13 cellular contexts compared by ENCODE assay signal in the genomic region with DNA sequence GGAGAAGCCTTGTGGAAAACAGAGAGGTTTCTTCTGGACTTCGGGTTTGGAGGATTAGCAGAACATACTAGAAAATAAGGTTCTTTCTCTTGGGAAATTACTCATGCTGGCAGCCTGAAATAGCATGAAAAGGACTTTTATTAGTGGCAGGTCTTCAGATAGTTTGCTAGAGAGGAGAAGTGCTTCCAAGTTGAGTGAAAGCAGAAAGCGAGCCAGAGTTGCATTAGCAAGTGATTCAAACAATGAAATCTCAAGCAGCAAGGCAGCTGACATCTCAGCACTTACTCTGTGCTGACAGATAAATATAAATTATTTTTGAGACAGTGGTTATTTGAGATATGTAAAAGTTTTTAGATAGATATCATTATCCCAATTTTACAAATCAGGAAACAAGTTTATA.
A peak's percentile ranks its signal among the peaks of the same experiment; 100 is the strongest.
DNase-seq lines count a peak whose midpoint lies in the region; ATAC-seq and TF ChIP-seq lines count a peak whose summit lies in the region.
"Had no signal": no experiment of that assay in that cellular context is flagged by ENCODE, and none has a peak within 500 bp of the region (broad histone marks: within the 10 kb centered on the region; RNA-seq: fewer than 3 reads in every experiment).

No MANE protein-coding gene starts in this region.

- no peak overlapping the region for H3K14ac ChIP-seq in neuronal stem cell (ENCODE audit: low read length)

- no peak overlapping the region for H2BK15ac ChIP-seq in neuronal stem cell (ENCODE audit: low read length)

- peak overlapping the region in 10 of 11 experiments; percentile 18 to 78 (median 62); a peak in 16 of 22 replicates for H3K4me2 ChIP-seq in BLaER1 treated with 17β-estradiol and CSF1 and Interleukin-3, amounts not matched to agents 10 nM and 100 nM
- no peak overlapping the region for H3K4me2 ChIP-seq in neuronal stem cell (ENCODE audit: insufficient read depth, low read length, poor library complexity, severe bottlenecking)
- H3K4me2 ChIP-seq: KMS-11 had no signal

- peak overlapping the region; percentile 58 for H2AFZ ChIP-seq in neuronal stem cell (ENCODE audit: low read length)

- H3K27ac ChIP-seq in BLaER1 treated with 17β-estradiol and CSF1 and Interleukin-3, amounts not matched to agents 10 nM and 100 nM, result no peak overlapping the region
- H3K27ac ChIP-seq in neuronal stem cell (replicated peaks; ENCODE audit: low read length), result no peak overlapping the region
- H3K27ac ChIP-seq in upper lobe of right lung, result no peak overlapping the region
- H3K27ac ChIP-seq: KMS-11 had no signal

- peaks cover 0 to 34% (median 23%) of the 10 kb centered on the region in 10 experiments; a peak in 15 of 20 replicates for H3K4me1 ChIP-seq in BLaER1 treated with 17β-estradiol and CSF1 and Interleukin-3, amounts not matched to agents 10 nM and 100 nM
- peaks cover 0 to 2% of the 10 kb centered on the region in 2 donors for H3K4me1 ChIP-seq in neuronal stem cell (ENCODE audit: control insufficient read depth in 2 of 2, insufficient read depth in 1 of 2, low read depth in 1 of 2, low read length in 2 of 2)
- H3K4me1 ChIP-seq in upper lobe of right lung, result no peaks in the 10 kb centered on the region

- no peak overlapping the region for H3K23ac ChIP-seq in neuronal stem cell (ENCODE audit: low read depth, low read length, poor library complexity)

- no peak overlapping the region for H2BK12ac ChIP-seq in neuronal stem cell (ENCODE audit: low read length)

- H3K9me3 ChIP-seq in BLaER1 treated with 17β-estradiol and CSF1 and Interleukin-3, amounts not matched to agents 10 nM and 100 nM (replicated peaks in 1 of 11), result no peaks in the 10 kb centered on the region; a peak in 2 of 22 replicates
- H3K9me3 ChIP-seq in neuronal stem cell (replicated peaks in 1 of 2; ENCODE audit: control insufficient read depth in 2 of 2, insufficient read depth in 1 of 2, low read depth in 1 of 2, low read length in 2 of 2), result no peaks in the 10 kb centered on the region
- H3K9me3 ChIP-seq in upper lobe of right lung, result no peaks in the 10 kb centered on the region

- H3K79me1 ChIP-seq in neuronal stem cell (ENCODE audit: low read depth, low read length), result no peaks in the 10 kb centered on the region

- TF ChIP-seq CTCF in upper lobe of right lung (IDR thresholded peaks at IDR 0.05), result no peak

- DNase-seq in SK-MEL-5 (ENCODE audit: low read depth, low spot score), result peak; percentile 25
- no peak for DNase-seq in Right ventricle myocardium superior
- DNase-seq in neuronal stem cell (ENCODE audit: low spot score), result no peak
- no peak for DNase-seq in NCI-H1105 treated with DMSO at 0.1 percent for 48 hours (lab: John Stamatoyannopoulos, UW)
- no peak for DNase-seq in foreskin melanocyte
- DNase-seq in upper lobe of right lung, result no peak
- no peak for DNase-seq in activated CD4-positive, alpha-beta T cell treated with anti-CD3 and anti-CD28 coated beads, Interleukin-2, amount 50 U/mL, for 1 hour
- DNase-seq: activated CD4-positive, alpha-beta T cell treated with anti-CD3 and anti-CD28 coated beads, Interleukin-2, amount 10 ng/mL, durations not matched to agents 24 days and 14 days; erythroblast; NCI-H187 treated with DMSO at 0.1 percent for 48 hours; NCI-H774 had no signal

- H3K18ac ChIP-seq in neuronal stem cell (ENCODE audit: low read length), result no peak overlapping the region

- H4K20me1 ChIP-seq in BLaER1 treated with 17β-estradiol and CSF1 and Interleukin-3, amounts not matched to agents 10 nM and 100 nM, result no peaks in the 10 kb centered on the region

- WGBS in neuronal stem cell (ENCODE audit: extremely low coverage in 2 of 2, insufficient read length in 2 of 2, insufficient replicate concordance in 1 of 2), 2 donors, result no CpG with 5 or more reads among the region's 2 CpGs

- no peak overlapping the region for H2AK5ac ChIP-seq in neuronal stem cell (ENCODE audit: low read depth, low read length)

- no peak overlapping the region for H3K4ac ChIP-seq in neuronal stem cell (ENCODE audit: low read length)

- H3K36me3 ChIP-seq in BLaER1 treated with 17β-estradiol and CSF1 and Interleukin-3, amounts not matched to agents 10 nM and 100 nM, result no peaks in the 10 kb centered on the region
- H3K36me3 ChIP-seq in neuronal stem cell (replicated peaks in 1 of 2; ENCODE audit: control insufficient read depth in 2 of 2, insufficient read depth in 2 of 2, low read length in 2 of 2) (no peaks in the 10 kb centered on the region), upper lobe of right lung (no peaks in the 10 kb centered on the region)

- in situ Hi-C loops in SK-MEL-5 (cut with HindIII; ENCODE audit: low pct_unique_long_range_greater_than_20kb, low sequenced_read_pairs), result no loop called here

- H4K8ac ChIP-seq in neuronal stem cell (ENCODE audit: low read depth, low read length), result no peak overlapping the region

- ATAC-seq in Right ventricle myocardium superior (ENCODE audit: poor library complexity) (peak; percentile 86), upper lobe of right lung (no peak)

- intact Hi-C loops in Right ventricle myocardium superior (cut with DNase I), result no loop called here
- intact Hi-C loops in upper lobe of right lung (cut with DNase I), result no loop called here

- no peak overlapping the region for H3K4me3 ChIP-seq in BLaER1 treated with 17β-estradiol and CSF1 and Interleukin-3, amounts not matched to agents 10 nM and 100 nM
- H3K4me3 ChIP-seq in neuronal stem cell (ENCODE audit: low read length in 2 of 2) (no peak overlapping the region), upper lobe of right lung (no peak overlapping the region)

- H3K9ac ChIP-seq in BLaER1 treated with 17β-estradiol and CSF1 and Interleukin-3, amounts not matched to agents 10 nM and 100 nM, result 0 out of 22 replicates have a peak overlapping the region, but pooled peaks of 1 of the 11 experiments have one; percentile 2
- no peak overlapping the region for H3K9ac ChIP-seq in neuronal stem cell (ENCODE audit: low read depth, low read length, poor library complexity)
- H3K9ac ChIP-seq: KMS-11 had no signal

- H3K27me3 ChIP-seq in BLaER1 treated with 17β-estradiol and CSF1 and Interleukin-3, amounts not matched to agents 10 nM and 100 nM, result no peaks in the 10 kb centered on the region
- H3K27me3 ChIP-seq in neuronal stem cell (ENCODE audit: control insufficient read depth in 3 of 3, insufficient read depth in 3 of 3, low read depth in 1 of 3, low read length in 3 of 3), result no peaks in the 10 kb centered on the region
- no peaks in the 10 kb centered on the region for H3K27me3 ChIP-seq in upper lobe of right lung

- no peak overlapping the region for H2BK120ac ChIP-seq in neuronal stem cell (ENCODE audit: low read depth, low read length)

- no peak overlapping the region for H4K91ac ChIP-seq in neuronal stem cell (ENCODE audit: low read depth, low read length, poor library complexity)

- no peak overlapping the region for H2BK5ac ChIP-seq in neuronal stem cell (ENCODE audit: low read length)
